Comparison of ENCODE assay signal across 8 cellular contexts in genomic region chr4:673349-674091, GRCh38. TPM values are rescaled to one million over a fixed set of nuclear protein-coding genes. Genes with fewer than 3 reads are reported as not detected.
DNase-seq lines count a peak whose midpoint lies in the region; ATAC-seq, FAIRE-seq and TF ChIP-seq lines count a peak whose summit lies in the region.

No MANE protein-coding gene starts in this region.

- in situ Hi-C loops in HAP-1 (cut with MboI; ENCODE audit: low sequenced_read_pairs), result no loop called here

- H3K9me3 ChIP-seq in A549, result no peaks in the 10 kb centered on the region
- H3K9me3 ChIP-seq in HAP-1, result no peaks in the 10 kb centered on the region
- no peaks in the 10 kb centered on the region for H3K9me3 ChIP-seq in hepatocyte (ENCODE audit: low read depth)
- no peaks in the 10 kb centered on the region for H3K9me3 ChIP-seq in smooth muscle cell (replicated peaks; ENCODE audit: low read depth)

- peaks cover 34% of the 10 kb centered on the region for H3K36me3 ChIP-seq in HAP-1 (replicated peaks)
- H3K36me3 ChIP-seq in hepatocyte (replicated peaks; ENCODE audit: insufficient read depth, low read depth), result no peaks in the 10 kb centered on the region
- H3K36me3 ChIP-seq in smooth muscle cell (ENCODE audit: low read depth), result no peaks in the 10 kb centered on the region

- H3K9me3 Mint-ChIP-seq in activated naive CD8-positive, alpha-beta T cell treated with anti-CD3 and anti-CD28 coated beads, Interleukin-2, amount 10 ng/mL, durations not matched to agents 7 days and 5 days, result no peaks in the 10 kb centered on the region

- H3K79me2 ChIP-seq in hepatocyte (peaks cover 25% of the 10 kb centered on the region), smooth muscle cell (ENCODE audit: low read depth) (peaks cover 19% of the 10 kb centered on the region)

- H3K4me2 ChIP-seq in A549 (peak overlapping the region; percentile 93), hepatocyte (peak overlapping the region; percentile 84), smooth muscle cell (peak overlapping the region; percentile 93)

- ATAC-seq in A549, result peak in 1 of 2 experiments; percentile 7; a peak in 1 of 6 replicates
- ATAC-seq in activated naive CD8-positive, alpha-beta T cell treated with anti-CD3 and anti-CD28 coated beads, Interleukin-2, amount 10 ng/mL, durations not matched to agents 7 days and 5 days (ENCODE audit: low read depth), result no peak

- no peak for TF ChIP-seq RAD21 in A549 (conservative IDR thresholded peaks at IDR 0.05 in 1 of 2, IDR thresholded peaks at IDR 0.05 in 1 of 2)

- no peaks in the 10 kb centered on the region for H3K27me3 Mint-ChIP-seq in activated naive CD8-positive, alpha-beta T cell treated with anti-CD3 and anti-CD28 coated beads, Interleukin-2, amount 10 ng/mL, durations not matched to agents 7 days and 5 days

- H3K4me1 ChIP-seq in A549, result peaks cover 10% of the 10 kb centered on the region; the same call in 2 of the 3 replicates
- peaks cover 10% of the 10 kb centered on the region for H3K4me1 ChIP-seq in HAP-1
- H3K4me1 ChIP-seq in hepatocyte (ENCODE audit: insufficient read depth), result peaks cover 18% of the 10 kb centered on the region
- peaks cover 15% of the 10 kb centered on the region for H3K4me1 ChIP-seq in smooth muscle cell (ENCODE audit: low read depth)

- TF ChIP-seq CTCF in A549 (IDR thresholded peaks at IDR 0.05), result no peak
- no peak for TF ChIP-seq CTCF in hepatocyte (IDR thresholded peaks at IDR 0.05; ENCODE audit: poor library complexity)
- no peak for TF ChIP-seq CTCF in smooth muscle cell (IDR thresholded peaks at IDR 0.05; ENCODE audit: borderline replicate concordance, insufficient read depth, poor library complexity, severe bottlenecking)
- no peak for TF ChIP-seq CTCF in GM20000 (IDR thresholded peaks at IDR 0.05; ENCODE audit: extremely low read depth, missing control alignments)

- no peak for TF ChIP-seq POLR2A in A549 (IDR thresholded peaks at IDR 0.05; ENCODE audit: low read length)

- no peak for FAIRE-seq in A549 (lab: Jason Lieb, UNC)

- H3K4me3 ChIP-seq in A549, result peak overlapping the region; percentile 96
- H3K4me3 ChIP-seq in HAP-1, result peak overlapping the region; percentile 94
- peak overlapping the region; percentile 44 for H3K4me3 ChIP-seq in hepatocyte
- peak overlapping the region; percentile 87 for H3K4me3 ChIP-seq in smooth muscle cell

- WGBS in A549 (ENCODE audit: missing lambda C conversion rate), result 22% methylated on average over 25 of the region's 55 CpGs
- 13% methylated on average over 25 of the region's 55 CpGs for WGBS in hepatocyte (ENCODE audit: low lambda C conversion rate, missing lambda C conversion rate)
- 17% methylated on average over 30 of the region's 55 CpGs for WGBS in smooth muscle cell (ENCODE audit: low lambda C conversion rate)

- H4K20me1 ChIP-seq in hepatocyte (ENCODE audit: insufficient read depth, poor library complexity, severe bottlenecking) (no peaks in the 10 kb centered on the region), smooth muscle cell (ENCODE audit: low read depth) (no peaks in the 10 kb centered on the region)

- CTCF ChIA-PET in A549 (lab: Yijun Ruan, JAX), result interaction anchor here (0.6 to 1.5 kb wide), 3 partner anchors 10 to 45 kb away, joined by 3 to 6 read pairs (median 4); no protein-coding TSS in a partner anchor

- H3K27me3 ChIP-seq in HAP-1 (ENCODE audit: low read depth) (no peaks in the 10 kb centered on the region), hepatocyte (no peaks in the 10 kb centered on the region), smooth muscle cell (ENCODE audit: low read depth) (no peaks in the 10 kb centered on the region)

- peaks cover 12% of the 10 kb centered on the region for H3K36me3 Mint-ChIP-seq in activated naive CD8-positive, alpha-beta T cell treated with anti-CD3 and anti-CD28 coated beads, Interleukin-2, amount 10 ng/mL, durations not matched to agents 7 days and 5 days

- no peaks in the 10 kb centered on the region for H3F3A ChIP-seq in smooth muscle cell (ENCODE audit: low read depth)

- peak overlapping the region; percentile 85 for H3K4me3 Mint-ChIP-seq in activated naive CD8-positive, alpha-beta T cell treated with anti-CD3 and anti-CD28 coated beads, Interleukin-2, amount 10 ng/mL, durations not matched to agents 7 days and 5 days

- H3K4me1 Mint-ChIP-seq in activated naive CD8-positive, alpha-beta T cell treated with anti-CD3 and anti-CD28 coated beads, Interleukin-2, amount 10 ng/mL, durations not matched to agents 7 days and 5 days, result peaks cover 6% of the 10 kb centered on the region

- peak overlapping the region; percentile 80 for H3K27ac Mint-ChIP-seq in activated naive CD8-positive, alpha-beta T cell treated with anti-CD3 and anti-CD28 coated beads, Interleukin-2, amount 10 ng/mL, durations not matched to agents 7 days and 5 days

- no peaks in the 10 kb centered on the region for H3K9me2 ChIP-seq in hepatocyte (replicated peaks; ENCODE audit: insufficient read depth)

- DNase-seq in A549 (ENCODE audit: low read depth in 1 of 2, low spot score in 1 of 2) (no peak), HAP-1 (ENCODE audit: low spot score in 2 of 2) (peak in 1 of 2 experiments; percentile 51), hepatocyte (ENCODE audit: low spot score) (peak; percentile 63), smooth muscle cell (lab: John Stamatoyannopoulos, UW; ENCODE audit: unreplicated experiment) (no peak), RPMI8226 (no peak), GM20000 (ENCODE audit: low spot score) (no peak), islet precursor cell (no peak)
- peak; percentile 47 for DNase-seq in activated naive CD8-positive, alpha-beta T cell treated with anti-CD3 and anti-CD28 coated beads, Interleukin-2, amount 10 ng/mL, durations not matched to agents 7 days and 5 days

- H3K27ac ChIP-seq in A549 (peak overlapping the region; percentile 83 to 99), hepatocyte (peak overlapping the region; percentile 38), smooth muscle cell (ENCODE audit: low read depth) (peak overlapping the region; percentile 38)

- H3K9ac ChIP-seq in smooth muscle cell (ENCODE audit: low read depth), result peak overlapping the region; percentile 68

- H2AFZ ChIP-seq in hepatocyte (peak overlapping the region; percentile 1), smooth muscle cell (ENCODE audit: low read depth) (no peak overlapping the region)

- POLR2A ChIA-PET in A549 (lab: Yijun Ruan, JAX), result interaction anchor here (0.9 to 1.5 kb wide), 4 partner anchors 14 to 200 kb away, joined by 3 to 10 read pairs (median 5); no protein-coding TSS in a partner anchor
- POLR2A ChIA-PET in activated naive CD8-positive, alpha-beta T cell treated with anti-CD3 and anti-CD28 coated beads, Interleukin-2, amount 10 ng/mL, durations not matched to agents 7 days and 5 days (lab: Charles Lee), result interaction anchor here (0.8 to 4.2 kb wide), 8 partner anchors 9 to 336 kb away, joined by 3 to 59 read pairs (median 6); partner anchors contain the start of gene ZNF141

- no peak for TF ChIP-seq EP300 in A549 (IDR thresholded peaks at IDR 0.05)

RNA-seq across cellular contexts. Expression of gene ATP5ME, which starts 0.6 kb away (rescaled TPM):
- 198 and 214 TPM in 2 replicates for polyA plus RNA-seq in A549 (2011; rRNA removed)
- polyA plus RNA-seq in A549 (2012; cell fraction: cytosol; rRNA removed), result 517 and 900 TPM in 2 replicates
- 110 and 175 TPM in 2 replicates for polyA plus RNA-seq in A549 (2012; cell fraction: nucleus; rRNA removed)
- 659 to 715 TPM (median 660 TPM) in 3 replicates for polyA plus RNA-seq in A549 (2017; fragmentation: RNase III; extraction: RNeasy Plus Mini Kit Qiagen cat#74134 plus additional on column Dnase treatment)
- polyA minus RNA-seq in A549 (2011; rRNA and poly(A)+ RNA removed), result 36.7 and 45.7 TPM in 2 replicates
- 100 to 1,000 TPM; 184 to 191 TPM for total RNA-seq in activated naive CD8-positive, alpha-beta T cell treated with anti-CD3 and anti-CD28 coated beads, Interleukin-2, amount 10 ng/mL, durations not matched to agents 7 days and 5 days
- total RNA-seq in hepatocyte, result 83.8 and 143 TPM in 2 replicates
- 641 and 669 TPM in 2 replicates for polyA plus RNA-seq in hepatocyte
- total RNA-seq in smooth muscle cell, result 95.4 and 152 TPM in 2 replicates
- 699 and 733 TPM in 2 replicates for polyA plus RNA-seq in smooth muscle cell

RNA-seq across cellular contexts. Expression of gene MYL5, which starts 0.8 kb away (rescaled TPM):
- 7.6 and 8.0 TPM in 2 replicates for polyA plus RNA-seq in A549 (2011; rRNA removed)
- 5.4 and 5.5 TPM in 2 replicates for polyA plus RNA-seq in A549 (2012; cell fraction: cytosol; rRNA removed)
- polyA plus RNA-seq in A549 (2012; cell fraction: nucleus; rRNA removed), result 13.0 and 14.0 TPM in 2 replicates
- polyA plus RNA-seq in A549 (2017; fragmentation: RNase III; extraction: RNeasy Plus Mini Kit Qiagen cat#74134 plus additional on column Dnase treatment), result 8.3 to 9.4 TPM (median 8.9 TPM) in 3 replicates
- 5.8 and 6.3 TPM in 2 replicates for polyA minus RNA-seq in A549 (2011; rRNA and poly(A)+ RNA removed)
- 10 to 100 TPM; 20.0 to 21.5 TPM for total RNA-seq in activated naive CD8-positive, alpha-beta T cell treated with anti-CD3 and anti-CD28 coated beads, Interleukin-2, amount 10 ng/mL, durations not matched to agents 7 days and 5 days
- 8.9 and 12.6 TPM in 2 replicates for total RNA-seq in hepatocyte
- 25.1 and 33.7 TPM in 2 replicates for polyA plus RNA-seq in hepatocyte
- 6.8 and 22.1 TPM in 2 replicates for total RNA-seq in smooth muscle cell
- polyA plus RNA-seq in smooth muscle cell, result 6.7 and 12.5 TPM in 2 replicates

RNA-seq across cellular contexts. Expression of gene SLC49A3, which starts 15.4 kb away (rescaled TPM):
- 0.05 TPM in 1 of 2 replicates, not detected in the other for polyA plus RNA-seq in A549 (2011; rRNA removed)
- 0.07 and 0.14 TPM in 2 replicates for polyA plus RNA-seq in A549 (2012; cell fraction: cytosol; rRNA removed)
- polyA plus RNA-seq in A549 (2012; cell fraction: nucleus; rRNA removed), result 0.54 and 0.67 TPM in 2 replicates
- 0.09 to 0.12 TPM (median 0.11 TPM) in 3 replicates for polyA plus RNA-seq in A549 (2017; fragmentation: RNase III; extraction: RNeasy Plus Mini Kit Qiagen cat#74134 plus additional on column Dnase treatment)
- polyA minus RNA-seq in A549 (2011; rRNA and poly(A)+ RNA removed), result not detected in 2 replicates
- 1 to 10 TPM; 2.0 to 2.1 TPM for total RNA-seq in activated naive CD8-positive, alpha-beta T cell treated with anti-CD3 and anti-CD28 coated beads, Interleukin-2, amount 10 ng/mL, durations not matched to agents 7 days and 5 days
- total RNA-seq in hepatocyte, result 8.5 and 12.2 TPM in 2 replicates
- 12.8 and 19.8 TPM in 2 replicates for polyA plus RNA-seq in hepatocyte
- 15.6 and 26.4 TPM in 2 replicates for total RNA-seq in smooth muscle cell
- 40.2 and 40.3 TPM in 2 replicates for polyA plus RNA-seq in smooth muscle cell

RNA-seq across cellular contexts. Expression of gene PCGF3, which starts 32.1 kb away (rescaled TPM):
- 21.0 and 21.7 TPM in 2 replicates for polyA plus RNA-seq in A549 (2011; rRNA removed)
- 27.8 and 33.5 TPM in 2 replicates for polyA plus RNA-seq in A549 (2012; cell fraction: cytosol; rRNA removed)
- polyA plus RNA-seq in A549 (2012; cell fraction: nucleus; rRNA removed), result 57.6 and 61.1 TPM in 2 replicates
- 14.2 to 17.8 TPM (median 15.9 TPM) in 3 replicates for polyA plus RNA-seq in A549 (2017; fragmentation: RNase III; extraction: RNeasy Plus Mini Kit Qiagen cat#74134 plus additional on column Dnase treatment)
- polyA minus RNA-seq in A549 (2011; rRNA and poly(A)+ RNA removed), result 21.3 and 30.7 TPM in 2 replicates
- total RNA-seq in activated naive CD8-positive, alpha-beta T cell treated with anti-CD3 and anti-CD28 coated beads, Interleukin-2, amount 10 ng/mL, durations not matched to agents 7 days and 5 days, result 10 to 100 TPM; 45.4 to 51.6 TPM
- total RNA-seq in hepatocyte, result 43.5 and 43.9 TPM in 2 replicates
- polyA plus RNA-seq in hepatocyte, result 21.5 and 21.8 TPM in 2 replicates
- total RNA-seq in smooth muscle cell, result 45.4 and 57.5 TPM in 2 replicates
- polyA plus RNA-seq in smooth muscle cell, result 29.6 and 30.9 TPM in 2 replicates

RNA-seq across cellular contexts. Expression of gene PDE6B, which starts 48.1 kb away (rescaled TPM):
- not detected in 2 replicates for polyA plus RNA-seq in A549 (2011; rRNA removed)
- not detected in 2 replicates for polyA plus RNA-seq in A549 (2012; cell fraction: cytosol; rRNA removed)
- not detected in 2 replicates for polyA plus RNA-seq in A549 (2012; cell fraction: nucleus; rRNA removed)
- polyA plus RNA-seq in A549 (2017; fragmentation: RNase III; extraction: RNeasy Plus Mini Kit Qiagen cat#74134 plus additional on column Dnase treatment), result 0.03 TPM in 1 of 3 replicates, not detected in the others
- not detected in 2 replicates for polyA minus RNA-seq in A549 (2011; rRNA and poly(A)+ RNA removed)
- total RNA-seq in activated naive CD8-positive, alpha-beta T cell treated with anti-CD3 and anti-CD28 coated beads, Interleukin-2, amount 10 ng/mL, durations not matched to agents 7 days and 5 days, result 10 to 100 TPM; 16.6 to 23.2 TPM
- total RNA-seq in hepatocyte, result 17.3 and 29.5 TPM in 2 replicates
- 24.1 and 26.1 TPM in 2 replicates for polyA plus RNA-seq in hepatocyte
- total RNA-seq in smooth muscle cell, result 5.1 and 9.8 TPM in 2 replicates
- polyA plus RNA-seq in smooth muscle cell, result 7.6 and 9.0 TPM in 2 replicates

Comparison
In these comparisons a context has a peak if more than half of its experiments do, and no peak if none do; other contexts are left out.
1. DNase-seq: peak in activated naive CD8-positive, alpha-beta T cell treated with anti-CD3 and anti-CD28 coated beads, Interleukin-2, amount 10 ng/mL, durations not matched to agents 7 days and 5 days (single experiment) and hepatocyte (single experiment); none in A549 (0 of 2), smooth muscle cell (single experiment), RPMI8226 (single experiment), GM20000 (single experiment) and islet precursor cell (single experiment).
2. H3K27ac ChIP-seq: peak in every context shown above with its lines; median percentile 91 in A549; 38 in hepatocyte; 38 in smooth muscle cell.
3. H3K4me3 ChIP-seq: peak in every context shown above with its lines; median percentile 96 in A549; 94 in HAP-1; 87 in smooth muscle cell; 44 in hepatocyte.
4. Peak in every context shown above with its lines, with median percentiles within 50 percentile points of each other: H3K4me2 ChIP-seq.